Comparison of ENCODE assay signal across 11 cellular contexts in the genomic region with DNA sequence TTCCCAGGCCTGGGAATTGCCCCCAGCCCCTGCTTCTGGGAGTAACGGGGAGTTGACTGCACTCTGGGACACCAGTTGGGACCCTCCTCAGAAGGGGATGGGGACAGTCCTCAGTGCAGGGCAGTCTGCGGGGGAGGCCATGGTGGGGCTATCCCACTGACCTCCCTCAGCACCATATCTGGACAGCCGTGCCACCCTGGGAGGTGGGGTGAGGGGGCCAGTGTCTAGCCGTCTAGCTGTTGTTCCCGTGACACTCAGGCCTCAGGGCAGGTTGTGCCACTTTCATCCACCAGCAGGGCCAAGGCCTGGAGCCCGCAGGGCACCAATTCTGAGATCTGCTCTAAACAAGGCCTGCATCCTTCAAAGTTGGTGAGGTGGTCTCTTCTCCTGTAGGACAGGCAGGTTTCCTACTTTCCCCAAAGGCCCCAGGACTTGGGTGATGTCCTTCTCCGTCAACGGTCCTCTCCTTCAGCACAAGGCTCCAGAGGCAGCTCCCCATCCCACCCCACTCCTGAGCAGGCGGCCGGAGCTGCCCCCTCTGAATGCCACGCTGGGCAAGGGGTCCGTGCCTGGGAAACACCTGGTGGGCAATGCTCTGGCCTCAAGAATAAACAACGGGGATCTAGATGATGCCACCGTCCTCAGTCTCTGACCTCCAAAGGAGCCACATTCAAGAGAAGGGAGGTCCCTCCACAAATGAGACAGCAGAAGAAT. TPM values are rescaled to one million over a fixed set of nuclear protein-coding genes. Genes with fewer than 3 reads are reported as not detected.
A peak's percentile ranks its signal among the peaks of the same experiment; 100 is the strongest.
DNase-seq lines count a peak whose midpoint lies in the region; ATAC-seq and TF ChIP-seq lines count a peak whose summit lies in the region.
"Had no signal": no experiment of that assay in that cellular context is flagged by ENCODE, and none has a peak within 500 bp of the region (broad histone marks: within the 10 kb centered on the region; RNA-seq: fewer than 3 reads in every experiment).

No MANE protein-coding gene starts in this region.

- H3K4me2 ChIP-seq in DOHH2 (ENCODE audit: low read length): peak overlapping the region; percentile 69

- H3K79me2 ChIP-seq in DOHH2 (ENCODE audit: control insufficient read depth, low read length): peaks cover 5% of the 10 kb centered on the region

- CTCF ChIA-PET in RWPE1 (lab: Yijun Ruan, JAX): interaction anchor here (0.6 to 1.0 kb wide), 2 partner anchors 50 to 53 kb away, joined by 3 to 5 read pairs; no protein-coding TSS in a partner anchor

- 89% methylated on average over 14 of the region's 14 CpGs for WGBS in right cardiac atrium

- H4K20me1 ChIP-seq in DOHH2 (ENCODE audit: control insufficient read depth, insufficient read depth, low read depth, low read length): no peaks in the 10 kb centered on the region

- no peak for ATAC-seq in right cardiac atrium
- ATAC-seq in gastrocnemius medialis: no peak
- ATAC-seq in HG03159 (IDR thresholded peaks at IDR 0.05; ENCODE audit: unreplicated experiment): no peak
- no peak for ATAC-seq in HG03175 (IDR thresholded peaks at IDR 0.05; ENCODE audit: unreplicated experiment)
- no peak for ATAC-seq in GM21737 (IDR thresholded peaks at IDR 0.05; ENCODE audit: unreplicated experiment)
- ATAC-seq: effector memory CD8-positive, alpha-beta T cell had no signal

- no peak for TF ChIP-seq POLR2A in gastrocnemius medialis (IDR thresholded peaks at IDR 0.05)

- H3K4me1 ChIP-seq in DOHH2 (ENCODE audit: control insufficient read depth, low read length) (peaks cover 96% of the 10 kb centered on the region), right cardiac atrium (ENCODE audit: control insufficient read depth, insufficient read depth, low read length) (peaks cover 5% of the 10 kb centered on the region), gastrocnemius medialis (peaks cover 19 to 27% of the 10 kb centered on the region in 2 donors)

- peaks cover 52% of the 10 kb centered on the region for H3F3A ChIP-seq in DOHH2 (ENCODE audit: control insufficient read depth, insufficient read depth)

- H3K27me3 ChIP-seq in DOHH2 (ENCODE audit: control insufficient read depth, low read length) (no peaks in the 10 kb centered on the region), right cardiac atrium (ENCODE audit: control insufficient read depth, insufficient read depth) (no peaks in the 10 kb centered on the region), gastrocnemius medialis (no peaks in the 10 kb centered on the region)

- DNase-seq in RWPE1 (ENCODE audit: low spot score) (no peak), right cardiac atrium (no peak), gastrocnemius medialis (no peak), OCI-M1 (lab: John Stamatoyannopoulos, UW) (no peak)
- DNase-seq: activated CD4-positive, CD25-positive, alpha-beta regulatory T cell treated with anti-CD3 and anti-CD28 coated beads, Interleukin-2, amount 50 U/mL, for 72 hours; effector memory CD8-positive, alpha-beta T cell; NCI-H2081 treated with DMSO at 0.1 percent for 48 hours had no signal

- TF ChIP-seq CTCF in DOHH2 (IDR thresholded peaks at IDR 0.05; ENCODE audit: low read depth, low read length, poor library complexity, severe bottlenecking) (no peak), RWPE1 (conservative IDR thresholded peaks at IDR 0.05; ENCODE audit: low read depth) (no peak), gastrocnemius medialis (IDR thresholded peaks at IDR 0.05 in 4 of 5, conservative IDR thresholded peaks at IDR 0.05 in 1 of 5) (no peak)

- H3K36me3 ChIP-seq in DOHH2 (ENCODE audit: control insufficient read depth, low read length) (peaks cover 6% of the 10 kb centered on the region; the same call in 1 of the 2 replicates), gastrocnemius medialis (no peaks in the 10 kb centered on the region)

- H3K4me3 ChIP-seq in DOHH2 (ENCODE audit: low read length) (0 out of 2 replicates have a peak overlapping the region, but pooled peaks have one; percentile 5), right cardiac atrium (ENCODE audit: low read length) (no peak overlapping the region), gastrocnemius medialis (peak overlapping the region; percentile 50 to 77 (median 65))

- H3K27ac ChIP-seq in DOHH2 (ENCODE audit: low read depth, low read length) (peak overlapping the region; percentile 99), RWPE1 (peak overlapping the region; percentile 91), right cardiac atrium (ENCODE audit: low read length) (peak overlapping the region; percentile 89), gastrocnemius medialis (peak overlapping the region; percentile 86 to 100 (median 98))

- POLR2A ChIA-PET in RWPE1 (lab: Yijun Ruan, JAX; ENCODE audit: low non-redundant PET): no interaction called here

- in situ Hi-C loops in gastrocnemius medialis (cut with MboI; ENCODE audit: low sequenced_read_pairs in 4 of 4): loop anchor here in 1 of 4 donors (5.0 kb wide), 1 partner anchor 53 kb away; no protein-coding TSS in a partner anchor

- intact Hi-C loops in right cardiac atrium (cut with DNase I): no loop called here
- intact Hi-C loops in gastrocnemius medialis (cut with DNase I; ENCODE audit: low total_unique reads): no loop called here

- no peaks in the 10 kb centered on the region for H3K9me3 ChIP-seq in DOHH2 (ENCODE audit: control insufficient read depth, insufficient read depth, low read length)
- no peaks in the 10 kb centered on the region for H3K9me3 ChIP-seq in right cardiac atrium (ENCODE audit: control insufficient read depth, low read length)
- H3K9me3 ChIP-seq in gastrocnemius medialis: no peaks in the 10 kb centered on the region

- no peaks in the 10 kb centered on the region for H3K9me2 ChIP-seq in DOHH2 (replicated peaks; ENCODE audit: control insufficient read depth, low read length)

RNA-seq across cellular contexts. Expression of a gene that starts 43.0 kb away (rescaled TPM):
- total RNA-seq in right cardiac atrium (100 to 1,000 TPM; 231 to 324 (median 314) TPM), gastrocnemius medialis (100 to 1,000 TPM; 121 to 177 (median 174) TPM)
- 480 TPM for polyA plus RNA-seq in right cardiac atrium
